In genomic region chr11:83193315-83194283, GRCh38 we compare ENCODE assay signal across 8 cellular contexts. TPM values are rescaled to one million over a fixed set of nuclear protein-coding genes. Genes with fewer than 3 reads are reported as not detected.
A peak's percentile ranks its signal among the peaks of the same experiment; 100 is the strongest.
DNase-seq lines count a peak whose midpoint lies in the region; ATAC-seq and TF ChIP-seq lines count a peak whose summit lies in the region.

ANKRD42 (plus strand) TSS chr11:83193712; CDS start chr11:83194671, 959 bp downstream.

- H3K9ac ChIP-seq in KMS-11 (peak within 1 kb of the TSS; percentile 62), fibroblast of lung (ENCODE audit: insufficient read depth, low read length) (peak within 1 kb of the TSS; percentile 90)

- no peaks in the 10 kb centered on the region for H3K9me3 ChIP-seq in Peyer's patch
- H3K9me3 ChIP-seq in fibroblast of lung (ENCODE audit: control insufficient read depth, insufficient read depth, low read depth, low read length) = no peaks in the 10 kb centered on the region
- no peaks in the 10 kb centered on the region for H3K9me3 ChIP-seq in naive thymus-derived CD4-positive, alpha-beta T cell (ENCODE audit: control insufficient read depth in 2 of 3, low read length in 3 of 3)

- H2AFZ ChIP-seq in KMS-11 (ENCODE audit: low read depth) (peak within 1 kb of the TSS; percentile 90), fibroblast of lung (ENCODE audit: low read length) (peak within 1 kb of the TSS; percentile 79)

- peak within 1 kb of the TSS; percentile 67 for H3K4me3 ChIP-seq in KMS-11 (IDR thresholded peaks at IDR 0.05; ENCODE audit: insufficient read depth, low read depth, low read length)
- peak within 1 kb of the TSS; percentile 69 to 92 (median 86) for H3K4me3 ChIP-seq in Peyer's patch
- peak within 1 kb of the TSS; percentile 36 to 83 (median 74) for H3K4me3 ChIP-seq in fibroblast of lung (replicated peaks in 1 of 4; ENCODE audit: control extremely low read depth in 1 of 4, insufficient read depth in 1 of 4, low read depth in 3 of 4, low read length in 4 of 4)
- H3K4me3 ChIP-seq in naive thymus-derived CD4-positive, alpha-beta T cell (ENCODE audit: low read length) = peak within 1 kb of the TSS; percentile 89

- H3K36me3 ChIP-seq in KMS-11 (ENCODE audit: insufficient read depth) = 0 out of 2 replicates have a peak, but pooled peaks cover 4% of the 10 kb centered on the region
- H3K36me3 ChIP-seq in Peyer's patch = peaks cover 0 to 31% (median 0%) of the 10 kb centered on the region in 3 donors
- peaks cover 1% of the 10 kb centered on the region for H3K36me3 ChIP-seq in fibroblast of lung (ENCODE audit: control insufficient read depth, insufficient read depth, low read length)
- peaks cover 0 to 15% (median 4%) of the 10 kb centered on the region in 3 experiments for H3K36me3 ChIP-seq in naive thymus-derived CD4-positive, alpha-beta T cell (ENCODE audit: control insufficient read depth in 2 of 3, insufficient read depth in 3 of 3, low read length in 3 of 3)

- no peaks in the 10 kb centered on the region for H3K27me3 Mint-ChIP-seq in activated T-helper 1 cell treated with anti-CD3 and anti-CD28 coated beads, Interleukin-12 subunit alpha, Interleukin-12 subunit beta, Interleukin-2, Interleukin-4 antibody, amounts not matched to agents 30 ng/mL and 10 ng/mL and 1 ng/mL, durations not matched to agents 14 hours and 24 hours and 36 hours (ENCODE audit: insufficient read depth)
- no peaks in the 10 kb centered on the region for H3K27me3 Mint-ChIP-seq in naive thymus-derived CD4-positive, alpha-beta T cell
- no peaks in the 10 kb centered on the region for H3K27me3 Mint-ChIP-seq in stimulated activated naive B cell treated with anti-CD40 and anti-IgM and Interleukin-4, amounts not matched to agents 10 μg/mL and 1 μg/mL and 100 μg/mL, for 72 hours

- H3K27ac ChIP-seq in KMS-11 (peak within 1 kb of the TSS; percentile 58), Peyer's patch (peak within 1 kb of the TSS; percentile 88 to 93 (median 90)), fibroblast of lung (ENCODE audit: insufficient read depth, low read length) (peak within 1 kb of the TSS; percentile 97)
- peak within 1 kb of the TSS; percentile 99 for H3K27ac ChIP-seq in naive thymus-derived CD4-positive, alpha-beta T cell (ENCODE audit: low read depth, low read length)

- H3K79me2 ChIP-seq in KMS-11 (ENCODE audit: insufficient read depth, low read depth) (peaks cover 19% of the 10 kb centered on the region), fibroblast of lung (ENCODE audit: control insufficient read depth, insufficient read depth, low read length) (peaks cover 19% of the 10 kb centered on the region)

- intact Hi-C loops in activated T-helper 1 cell treated with anti-CD3 and anti-CD28 coated beads, Interleukin-12 subunit alpha, Interleukin-12 subunit beta, Interleukin-2, Interleukin-4 antibody, amounts not matched to agents 30 ng/mL and 10 ng/mL and 1 ng/mL, durations not matched to agents 14 hours and 24 hours and 36 hours (cut with micrococcal nuclease) = loop anchor here (1.0 to 5.0 kb wide), 12 partner anchors 23 to 292 kb away; partner anchors contain the start of gene DDIAS
- intact Hi-C loops in naive thymus-derived CD4-positive, alpha-beta T cell (cut with micrococcal nuclease) = loop anchor here (1.0 to 2.0 kb wide), 9 partner anchors 15 to 292 kb away; partner anchors contain the start of genes CCDC90B (in 2 of the 2), DDIAS (in 2 of the 2), PCF11 (in 2 of the 2) and RAB30 (in 1 of the 2)

- TF ChIP-seq CTCF in KMS-11 (conservative IDR thresholded peaks at IDR 0.05; ENCODE audit: low read depth, low read length) = no peak
- TF ChIP-seq CTCF in Peyer's patch (IDR thresholded peaks at IDR 0.05) = peak in 3 of 6 experiments; percentile 6 to 35 (median 21)
- no peak for TF ChIP-seq CTCF in fibroblast of lung (conservative IDR thresholded peaks at IDR 0.05 in 1 of 2, IDR thresholded peaks at IDR 0.05 in 1 of 2; ENCODE audit: low read depth in 1 of 2, low read length in 2 of 2)

- peaks cover 15% of the 10 kb centered on the region for H3K36me3 Mint-ChIP-seq in activated T-helper 1 cell treated with anti-CD3 and anti-CD28 coated beads, Interleukin-12 subunit alpha, Interleukin-12 subunit beta, Interleukin-2, Interleukin-4 antibody, amounts not matched to agents 30 ng/mL and 10 ng/mL and 1 ng/mL, durations not matched to agents 14 hours and 24 hours and 36 hours (ENCODE audit: low read depth)
- peaks cover 4 to 19% (median 10%) of the 10 kb centered on the region in 5 donors for H3K36me3 Mint-ChIP-seq in naive thymus-derived CD4-positive, alpha-beta T cell
- H3K36me3 Mint-ChIP-seq in stimulated activated naive B cell treated with anti-CD40 and anti-IgM and Interleukin-4, amounts not matched to agents 10 μg/mL and 1 μg/mL and 100 μg/mL, for 72 hours = peaks cover 15 to 25% of the 10 kb centered on the region in 2 donors

- peak in 1 of 2 donors; percentile 27 for TF ChIP-seq POLR2A in Peyer's patch (IDR thresholded peaks at IDR 0.05)

- H3K4me2 ChIP-seq in KMS-11 (peak within 1 kb of the TSS; percentile 88), fibroblast of lung (ENCODE audit: extremely low read depth, insufficient read depth, low read length) (peak within 1 kb of the TSS; percentile 96)

- H3K4me1 Mint-ChIP-seq in activated T-helper 1 cell treated with anti-CD3 and anti-CD28 coated beads, Interleukin-12 subunit alpha, Interleukin-12 subunit beta, Interleukin-2, Interleukin-4 antibody, amounts not matched to agents 30 ng/mL and 10 ng/mL and 1 ng/mL, durations not matched to agents 14 hours and 24 hours and 36 hours (ENCODE audit: low read depth) = peaks cover 40% of the 10 kb centered on the region
- peaks cover 33 to 61% (median 50%) of the 10 kb centered on the region in 7 donors for H3K4me1 Mint-ChIP-seq in naive thymus-derived CD4-positive, alpha-beta T cell
- peaks cover 26 to 37% of the 10 kb centered on the region in 2 donors for H3K4me1 Mint-ChIP-seq in stimulated activated naive B cell treated with anti-CD40 and anti-IgM and Interleukin-4, amounts not matched to agents 10 μg/mL and 1 μg/mL and 100 μg/mL, for 72 hours

- H3K27me3 ChIP-seq in KMS-11 (ENCODE audit: insufficient read depth, low read depth) (no peaks in the 10 kb centered on the region), Peyer's patch (no peaks in the 10 kb centered on the region), fibroblast of lung (ENCODE audit: control insufficient read depth, insufficient read depth, low read length) (no peaks in the 10 kb centered on the region)
- H3K27me3 ChIP-seq in naive thymus-derived CD4-positive, alpha-beta T cell (ENCODE audit: control insufficient read depth in 2 of 2, insufficient read depth in 2 of 2, low read length in 2 of 2) = no peaks in the 10 kb centered on the region

- peak within 1 kb of the TSS; percentile 93 for H3K4me3 Mint-ChIP-seq in activated T-helper 1 cell treated with anti-CD3 and anti-CD28 coated beads, Interleukin-12 subunit alpha, Interleukin-12 subunit beta, Interleukin-2, Interleukin-4 antibody, amounts not matched to agents 30 ng/mL and 10 ng/mL and 1 ng/mL, durations not matched to agents 14 hours and 24 hours and 36 hours
- H3K4me3 Mint-ChIP-seq in naive thymus-derived CD4-positive, alpha-beta T cell = peak within 1 kb of the TSS; percentile 92 to 100 (median 98)
- peak within 1 kb of the TSS; percentile 96 to 99 for H3K4me3 Mint-ChIP-seq in stimulated activated naive B cell treated with anti-CD40 and anti-IgM and Interleukin-4, amounts not matched to agents 10 μg/mL and 1 μg/mL and 100 μg/mL, for 72 hours

- peak; percentile 88 for ATAC-seq in GM21737 (IDR thresholded peaks at IDR 0.05; ENCODE audit: unreplicated experiment)
- peak; percentile 84 for ATAC-seq in naive thymus-derived CD4-positive, alpha-beta T cell
- ATAC-seq in stimulated activated naive B cell treated with anti-CD40 and anti-IgM and Interleukin-4, amounts not matched to agents 10 μg/mL and 1 μg/mL and 100 μg/mL, for 72 hours (replicated peaks) = peak; percentile 80 to 86

- no peaks in the 10 kb centered on the region for H3K9me3 Mint-ChIP-seq in activated T-helper 1 cell treated with anti-CD3 and anti-CD28 coated beads, Interleukin-12 subunit alpha, Interleukin-12 subunit beta, Interleukin-2, Interleukin-4 antibody, amounts not matched to agents 30 ng/mL and 10 ng/mL and 1 ng/mL, durations not matched to agents 14 hours and 24 hours and 36 hours
- H3K9me3 Mint-ChIP-seq in naive thymus-derived CD4-positive, alpha-beta T cell = peaks cover 0 to 3% (median 0%) of the 10 kb centered on the region in 11 donors
- no peaks in the 10 kb centered on the region for H3K9me3 Mint-ChIP-seq in stimulated activated naive B cell treated with anti-CD40 and anti-IgM and Interleukin-4, amounts not matched to agents 10 μg/mL and 1 μg/mL and 100 μg/mL, for 72 hours

- H3K4me1 ChIP-seq in KMS-11 (ENCODE audit: low read depth, poor library complexity, severe bottlenecking) = peaks cover 18% of the 10 kb centered on the region
- H3K4me1 ChIP-seq in Peyer's patch = peaks cover 0 to 23% (median 6%) of the 10 kb centered on the region in 4 donors
- peaks cover 2% of the 10 kb centered on the region for H3K4me1 ChIP-seq in fibroblast of lung (ENCODE audit: control insufficient read depth, extremely low read depth, insufficient read depth, low read length)
- H3K4me1 ChIP-seq in naive thymus-derived CD4-positive, alpha-beta T cell (ENCODE audit: control insufficient read depth in 2 of 2, insufficient read depth in 2 of 2, low read length in 2 of 2) = peaks cover 22 to 29% of the 10 kb centered on the region in 2 donors

- peak within 1 kb of the TSS; percentile 94 for H3K27ac Mint-ChIP-seq in activated T-helper 1 cell treated with anti-CD3 and anti-CD28 coated beads, Interleukin-12 subunit alpha, Interleukin-12 subunit beta, Interleukin-2, Interleukin-4 antibody, amounts not matched to agents 30 ng/mL and 10 ng/mL and 1 ng/mL, durations not matched to agents 14 hours and 24 hours and 36 hours
- H3K27ac Mint-ChIP-seq in naive thymus-derived CD4-positive, alpha-beta T cell = peak within 1 kb of the TSS; percentile 96 to 100 (median 99)
- H3K27ac Mint-ChIP-seq in stimulated activated naive B cell treated with anti-CD40 and anti-IgM and Interleukin-4, amounts not matched to agents 10 μg/mL and 1 μg/mL and 100 μg/mL, for 72 hours = peak within 1 kb of the TSS; percentile 99

- H4K20me1 ChIP-seq in KMS-11 (ENCODE audit: insufficient read depth) (no peaks in the 10 kb centered on the region), fibroblast of lung (ENCODE audit: control insufficient read depth, extremely low read depth, insufficient read depth, low read length) (no peaks in the 10 kb centered on the region)

- POLR2A ChIA-PET in naive thymus-derived CD4-positive, alpha-beta T cell (lab: Charles Lee) = interaction anchor here (0.6 to 3.6 kb wide), 8 partner anchors 12 to 292 kb away, joined by 3 to 50 read pairs (median 5); partner anchors contain the start of genes CCDC90B, DDIAS, PCF11 and PRCP

- CTCF ChIA-PET in naive thymus-derived CD4-positive, alpha-beta T cell (lab: Charles Lee) = interaction anchor here (1.1 to 1.3 kb wide), 2 partner anchors 119 to 285 kb away, joined by 3 to 4 read pairs; no protein-coding TSS in a partner anchor

- DNase-seq in DMS79 (lab: John Stamatoyannopoulos, UW) (peak; percentile 94), Peyer's patch (peak; percentile 91 to 97 (median 91)), fibroblast of lung (ENCODE audit: low read depth in 2 of 2) (peak; percentile 94 to 95)
- peak; percentile 83 for DNase-seq in activated T-helper 1 cell treated with anti-CD3 and anti-CD28 coated beads, Interleukin-12 subunit alpha, Interleukin-12 subunit beta, Interleukin-2, Interleukin-4 antibody, amounts not matched to agents 30 ng/mL and 10 ng/mL and 1 ng/mL, durations not matched to agents 14 hours and 24 hours and 36 hours (ENCODE audit: low spot score)
- DNase-seq in naive thymus-derived CD4-positive, alpha-beta T cell = peak; percentile 66 to 90 (median 87)
- peak; percentile 86 for DNase-seq in stimulated activated naive B cell treated with anti-CD40 and anti-IgM and Interleukin-4, amounts not matched to agents 10 μg/mL and 1 μg/mL and 100 μg/mL, for 72 hours

RNA-seq across cellular contexts. Expression of gene ANKRD42, which starts in this region (rescaled TPM):
- total RNA-seq in Peyer's patch = 10 to 100 TPM in 2 of 4 donors, 1 to 10 TPM in 2; 3.6 to 27.2 (median 9.8) TPM
- 3.3 and 3.5 TPM in 2 replicates for total RNA-seq in activated T-helper 1 cell treated with anti-CD3 and anti-CD28 coated beads, Interleukin-12 subunit alpha, Interleukin-12 subunit beta, Interleukin-2, Interleukin-4 antibody, amounts not matched to agents 30 ng/mL and 10 ng/mL and 1 ng/mL, durations not matched to agents 14 hours and 24 hours and 36 hours
- 13.9 and 17.5 TPM in 2 replicates for total RNA-seq in fibroblast of lung
- 6.5 and 7.1 TPM in 2 replicates for polyA plus RNA-seq in fibroblast of lung
- 8.3 and 10.1 TPM in 2 replicates for polyA plus RNA-seq in fibroblast of lung (2012)
- polyA minus RNA-seq in fibroblast of lung (ENCODE audit: low replicate concordance) = 2.1 and 7.9 TPM in 2 replicates
- total RNA-seq in naive thymus-derived CD4-positive, alpha-beta T cell = 10 to 100 TPM in 1 of 5 experiments, 1 to 10 TPM in 4; 3.1 to 10.9 (median 7.0) TPM
- 1 to 10 TPM; 4.4 to 4.6 TPM for polyA plus RNA-seq in naive thymus-derived CD4-positive, alpha-beta T cell

Comparison
In these comparisons a context has a peak if more than half of its experiments do, and no peak if none do; other contexts are left out.
1. Peak in every context shown above with its lines: DNase-seq, ATAC-seq, H3K4me3 ChIP-seq and H3K27ac ChIP-seq.